In genomic region chr1:41898191-41898713, GRCh38 we compare ENCODE assay signal across 8 cellular contexts. TPM values are rescaled to one million over a fixed set of nuclear protein-coding genes. Genes with fewer than 3 reads are reported as not detected.
DNase-seq lines count a peak whose midpoint lies in the region; ATAC-seq, FAIRE-seq and TF ChIP-seq lines count a peak whose summit lies in the region.

No MANE protein-coding gene starts in this region.

- POLR2A ChIA-PET in activated CD4-positive, alpha-beta T cell treated with anti-CD3 and anti-CD28 coated beads, Interleukin-2, amount 10 ng/mL, durations not matched to agents 7 days and 5 days (lab: Charles Lee), result no interaction called here

- no peak overlapping the region for H3K4me2 ChIP-seq in hepatocyte

- no peak overlapping the region for H2AFZ ChIP-seq in hepatocyte

- H3K9me2 ChIP-seq in hepatocyte (replicated peaks; ENCODE audit: insufficient read depth), result no peaks in the 10 kb centered on the region

- H3K79me2 ChIP-seq in hepatocyte, result no peaks in the 10 kb centered on the region

- TF ChIP-seq CTCF in epithelial cell of esophagus (IDR thresholded peaks at IDR 0.05; ENCODE audit: insufficient read depth, low read depth, low read length, missing control alignments), result no peak
- no peak for TF ChIP-seq CTCF in hepatocyte (IDR thresholded peaks at IDR 0.05; ENCODE audit: poor library complexity)

- peaks cover 21% of the 10 kb centered on the region for H3K4me1 ChIP-seq in hepatocyte (ENCODE audit: insufficient read depth)

- CTCF ChIA-PET in activated CD4-positive, alpha-beta T cell treated with anti-CD3 and anti-CD28 coated beads, Interleukin-2, amount 10 ng/mL, durations not matched to agents 7 days and 5 days (lab: Charles Lee), result interaction anchor here (1.1 to 1.5 kb wide), 2 partner anchors 8 to 19 kb away, joined by 3 to 4 read pairs; no protein-coding TSS in a partner anchor

- H3K4me1 Mint-ChIP-seq in activated CD4-positive, alpha-beta T cell treated with anti-CD3 and anti-CD28 coated beads, Interleukin-2, amount 10 ng/mL, durations not matched to agents 7 days and 5 days, result peaks cover 92% of the 10 kb centered on the region

- H3K4me3 Mint-ChIP-seq in activated CD4-positive, alpha-beta T cell treated with anti-CD3 and anti-CD28 coated beads, Interleukin-2, amount 10 ng/mL, durations not matched to agents 7 days and 5 days, result peak overlapping the region; percentile 58

- peaks cover 19% of the 10 kb centered on the region for H3K36me3 Mint-ChIP-seq in activated CD4-positive, alpha-beta T cell treated with anti-CD3 and anti-CD28 coated beads, Interleukin-2, amount 10 ng/mL, durations not matched to agents 7 days and 5 days (ENCODE audit: low read depth)

- H4K20me1 ChIP-seq in hepatocyte (ENCODE audit: insufficient read depth, poor library complexity, severe bottlenecking), result no peaks in the 10 kb centered on the region

- H3K27ac ChIP-seq in hepatocyte, result no peak overlapping the region

- H3K9me3 Mint-ChIP-seq in activated CD4-positive, alpha-beta T cell treated with anti-CD3 and anti-CD28 coated beads, Interleukin-2, amount 10 ng/mL, durations not matched to agents 7 days and 5 days, result peaks cover 6% of the 10 kb centered on the region

- H3K36me3 ChIP-seq in hepatocyte (replicated peaks; ENCODE audit: insufficient read depth, low read depth), result no peaks in the 10 kb centered on the region

- H3K27me3 ChIP-seq in hepatocyte, result no peaks in the 10 kb centered on the region

- DNase-seq in HTR-8/SVneo (ENCODE audit: insufficient read length, low spot score) (no peak), epithelial cell of esophagus (ENCODE audit: low read depth) (peak; percentile 46), hepatocyte (ENCODE audit: low spot score) (no peak)
- peak; percentile 95 for DNase-seq in activated CD4-positive, alpha-beta T cell treated with anti-CD3 and anti-CD28 coated beads, Interleukin-2, amount 10 ng/mL, durations not matched to agents 7 days and 5 days
- peak; percentile 60 for DNase-seq in stimulated activated CD4-positive, alpha-beta T cell treated with anti-CD3 and anti-CD28 coated beads, Interleukin-4, amount 100 ng/mL, for 1 hour

- H3K9me3 ChIP-seq in hepatocyte (ENCODE audit: low read depth), result no peaks in the 10 kb centered on the region

- H3K27ac Mint-ChIP-seq in activated CD4-positive, alpha-beta T cell treated with anti-CD3 and anti-CD28 coated beads, Interleukin-2, amount 10 ng/mL, durations not matched to agents 7 days and 5 days, result peak overlapping the region; percentile 97

- 81% methylated on average over 6 of the region's 6 CpGs for WGBS in hepatocyte (ENCODE audit: low lambda C conversion rate, missing lambda C conversion rate)

- ATAC-seq in GM21390 (IDR thresholded peaks at IDR 0.05; ENCODE audit: unreplicated experiment), result no peak
- no peak for ATAC-seq in GM19463 (IDR thresholded peaks at IDR 0.05; ENCODE audit: unreplicated experiment)
- no peak for ATAC-seq in GM21447 (IDR thresholded peaks at IDR 0.05; ENCODE audit: unreplicated experiment)

- no peaks in the 10 kb centered on the region for H3K27me3 Mint-ChIP-seq in activated CD4-positive, alpha-beta T cell treated with anti-CD3 and anti-CD28 coated beads, Interleukin-2, amount 10 ng/mL, durations not matched to agents 7 days and 5 days

- H3K4me3 ChIP-seq in epithelial cell of esophagus (ENCODE audit: low read length) (no peak overlapping the region), hepatocyte (no peak overlapping the region)

- peak; percentile 9 for FAIRE-seq in HTR-8/SVneo (lab: Jason Lieb, UNC)

RNA-seq across cellular contexts. Expression of gene HIVEP3, which starts 20.5 kb away (rescaled TPM):
- total RNA-seq in activated CD4-positive, alpha-beta T cell treated with anti-CD3 and anti-CD28 coated beads, Interleukin-2, amount 10 ng/mL, durations not matched to agents 7 days and 5 days, result 10 to 100 TPM; 18.4 to 21.5 TPM
- 0.57 and 2.3 TPM in 2 replicates for total RNA-seq in hepatocyte
- 4.0 and 5.9 TPM in 2 replicates for polyA plus RNA-seq in hepatocyte

Comparison
In these comparisons a context has a peak if more than half of its experiments do, and no peak if none do; other contexts are left out.
1. DNase-seq: peak in activated CD4-positive, alpha-beta T cell treated with anti-CD3 and anti-CD28 coated beads, Interleukin-2, amount 10 ng/mL, durations not matched to agents 7 days and 5 days (single experiment), epithelial cell of esophagus (single experiment) and stimulated activated CD4-positive, alpha-beta T cell treated with anti-CD3 and anti-CD28 coated beads, Interleukin-4, amount 100 ng/mL, for 1 hour (single experiment); none in HTR-8/SVneo (single experiment) and hepatocyte (single experiment).